ENCODE assay signal across 8 cellular contexts in genomic region chr9:108934323-108934885, GRCh38. TPM values are rescaled to one million over a fixed set of nuclear protein-coding genes. Genes with fewer than 3 reads are reported as not detected.
DNase-seq lines count a peak whose midpoint lies in the region; TF ChIP-seq lines count a peak whose summit lies in the region.

Gene ABITRAM (plus strand): TSS chr9:108934400. CDS start chr9:108934487, 87 bp downstream.

- no peak for TF ChIP-seq POLR2A in suprapubic skin (IDR thresholded peaks at IDR 0.05)

- H3K9me3 ChIP-seq in SJCRH30 (replicated peaks) (no peaks in the 10 kb centered on the region), suprapubic skin (no peaks in the 10 kb centered on the region)

- peak within 1 kb of the TSS; percentile 96 for H3K4me3 ChIP-seq in LNCaP clone FGC (ENCODE audit: low read depth, low read length)
- peak within 1 kb of the TSS; percentile 89 for H3K4me3 ChIP-seq in SJCRH30
- peak within 1 kb of the TSS; percentile 87 for H3K4me3 ChIP-seq in suprapubic skin

- TF ChIP-seq CTCF in LNCaP clone FGC (IDR thresholded peaks at IDR 0.05; ENCODE audit: control insufficient read depth, extremely low read depth, insufficient read depth) (no peak), suprapubic skin (IDR thresholded peaks at IDR 0.05) (no peak)

- no peak for TF ChIP-seq EP300 in suprapubic skin (IDR thresholded peaks at IDR 0.05)

- H3K27ac ChIP-seq in SJCRH30 (peak within 1 kb of the TSS; percentile 37), suprapubic skin (peak within 1 kb of the TSS; percentile 85)

- DNase-seq in EL: peak; percentile 82
- peak; percentile 29 for DNase-seq in GOT3 (lab: John Stamatoyannopoulos, UW)
- DNase-seq in LNCaP clone FGC (ENCODE audit: low read depth): peak; percentile 50
- DNase-seq in SJCRH30: peak; percentile 66 to 85
- peak; percentile 79 for DNase-seq in activated naive CD4-positive, alpha-beta T cell treated with anti-CD3 and anti-CD28 coated beads, Interleukin-2, amount 50 U/mL, for 16 hours
- DNase-seq in globus pallidus (ENCODE audit: low spot score): peak; percentile 89
- DNase-seq in nucleus accumbens (lab: John Stamatoyannopoulos, UW): peak in 51 of 56 donors; percentile 43 to 94 (median 84)
- DNase-seq in suprapubic skin (ENCODE audit: low spot score in 2 of 2): peak; percentile 72 to 85

- H3K36me3 ChIP-seq in SJCRH30 (peaks cover 8% of the 10 kb centered on the region), suprapubic skin (peaks cover 6% of the 10 kb centered on the region)

- H3K4me1 ChIP-seq in SJCRH30: 0 out of 2 replicates have a peak, but pooled peaks cover 6% of the 10 kb centered on the region
- peaks cover 26% of the 10 kb centered on the region for H3K4me1 ChIP-seq in suprapubic skin

- 0% methylated on average over 15 of the region's 47 CpGs for WGBS in suprapubic skin

- H3K27me3 ChIP-seq in SJCRH30 (no peaks in the 10 kb centered on the region), suprapubic skin (no peaks in the 10 kb centered on the region)

RNA-seq across cellular contexts. Expression of gene ABITRAM, which starts in this region (rescaled TPM):
- total RNA-seq in SJCRH30 (2014; rRNA removed; shearing (Covaris generic)): 21.1 and 22.9 TPM in 2 replicates
- total RNA-seq in suprapubic skin: 10 to 100 TPM in 3 of 4 donors, 1 to 10 TPM in 1; 9.9 to 42.4 (median 12.0) TPM

Comparison
In these comparisons a context has a peak if more than half of its experiments do, and no peak if none do; other contexts are left out.
1. Peak in every context shown above with its lines: DNase-seq, H3K4me3 ChIP-seq and H3K27ac ChIP-seq.
2. DNase-seq: peak in every context shown above with its lines; median percentile 89 in globus pallidus; 84 in nucleus accumbens; 82 in EL; 79 in activated naive CD4-positive, alpha-beta T cell treated with anti-CD3 and anti-CD28 coated beads, Interleukin-2, amount 50 U/mL, for 16 hours; 78 in suprapubic skin; 76 in SJCRH30; 50 in LNCaP clone FGC; 29 in GOT3.